In genomic region chr7:440059-440749, GRCh38 we compare ENCODE assay signal across 19 cellular contexts.
DNase-seq lines count a peak whose midpoint lies in the region; ATAC-seq and TF ChIP-seq lines count a peak whose summit lies in the region.
"Had no signal": no experiment of that assay in that cellular context is flagged by ENCODE, and none has a peak within 500 bp of the region (broad histone marks: within the 10 kb centered on the region; RNA-seq: fewer than 3 reads in every experiment).

No MANE protein-coding gene starts in this region.

- DNase-seq in myocyte (ENCODE audit: low read depth) (peak; percentile 45), neuronal stem cell (ENCODE audit: low spot score) (no peak), aorta (no peak)
- no peak for DNase-seq in natural killer cell treated with Interleukin-12 subunit alpha and Interleukin-12 subunit beta and Interleukin-15 and Interleukin-18, amount 100 ng/mL, for 72 hours (ENCODE audit: low spot score)
- DNase-seq: CD4-positive, alpha-beta T cell; CD8-positive, alpha-beta memory T cell; DMS 273 treated with DMSO at 0.1 percent for 48 hours; DMS79; EL; GDM1; GOT3 had no signal

- H3K4me1 Mint-ChIP-seq in natural killer cell treated with Interleukin-12 subunit alpha and Interleukin-12 subunit beta and Interleukin-15 and Interleukin-18, amount 100 ng/mL, for 72 hours (ENCODE audit: low read depth in 2 of 2) = peaks cover 0 to 2% of the 10 kb centered on the region in 2 donors
- H3K4me1 Mint-ChIP-seq: B cell; CD8-positive, alpha-beta memory T cell had no signal

- no peak overlapping the region for H3K14ac ChIP-seq in neuronal stem cell (ENCODE audit: low read length)

- no peak overlapping the region for H2BK120ac ChIP-seq in neuronal stem cell (ENCODE audit: low read depth, low read length)

- no peak for ATAC-seq in natural killer cell treated with Interleukin-12 subunit alpha and Interleukin-12 subunit beta and Interleukin-15 and Interleukin-18, amount 100 ng/mL, for 72 hours
- ATAC-seq in aorta (ENCODE audit: low FRiP score) (no peak), gastroesophageal sphincter (no peak)
- ATAC-seq: GM12878 had no signal

- no peak overlapping the region for H2AFZ ChIP-seq in neuronal stem cell (ENCODE audit: low read length)

- H3K27me3 Mint-ChIP-seq in natural killer cell treated with Interleukin-12 subunit alpha and Interleukin-12 subunit beta and Interleukin-15 and Interleukin-18, amount 100 ng/mL, for 72 hours = peaks cover 0 to 2% of the 10 kb centered on the region in 2 donors
- H3K27me3 Mint-ChIP-seq: CD4-positive, alpha-beta T cell had no signal

- H3K9me3 Mint-ChIP-seq in natural killer cell treated with Interleukin-12 subunit alpha and Interleukin-12 subunit beta and Interleukin-15 and Interleukin-18, amount 100 ng/mL, for 72 hours = no peaks in the 10 kb centered on the region
- H3K9me3 Mint-ChIP-seq: CD4-positive, alpha-beta T cell; CD8-positive, alpha-beta memory T cell had no signal

- no CpG with 5 or more reads among the region's 10 CpGs for WGBS in neuronal stem cell (ENCODE audit: extremely low coverage in 2 of 2, insufficient read length in 2 of 2, insufficient replicate concordance in 1 of 2), 2 donors
- WGBS in aorta, 2 donors = 88 to 92% methylated on average over 10 of the region's 10 CpGs
- 94 to 97% methylated on average over 5 to 9 of the region's 10 CpGs for WGBS in gastroesophageal sphincter (ENCODE audit: low coverage in 1 of 2), 2 donors

- peaks cover 2% of the 10 kb centered on the region for H3K79me1 ChIP-seq in neuronal stem cell (ENCODE audit: low read depth, low read length)

- H3K9me3 ChIP-seq in BLaER1 (no peaks in the 10 kb centered on the region; the same call in 1 of the 2 replicates), neuronal stem cell (replicated peaks in 1 of 2; ENCODE audit: control insufficient read depth in 2 of 2, insufficient read depth in 1 of 2, low read depth in 1 of 2, low read length in 2 of 2) (peaks cover 0 to 2% of the 10 kb centered on the region in 2 donors), aorta (ENCODE audit: control insufficient read depth, low read length) (no peaks in the 10 kb centered on the region), gastroesophageal sphincter (no peaks in the 10 kb centered on the region)
- H3K9me3 ChIP-seq: HAP-1 had no signal

- no peak overlapping the region for H3K23ac ChIP-seq in neuronal stem cell (ENCODE audit: low read depth, low read length, poor library complexity)

- no peak overlapping the region for H4K8ac ChIP-seq in neuronal stem cell (ENCODE audit: low read depth, low read length)

- intact Hi-C loops in aorta (cut with DNase I) = no loop called here

- H3K27ac ChIP-seq in BLaER1 (0 out of 2 replicates have a peak overlapping the region, but pooled peaks have one; percentile 4), neuronal stem cell (replicated peaks; ENCODE audit: low read length) (no peak overlapping the region), aorta (ENCODE audit: low read depth in 1 of 2, low read length in 2 of 2) (no peak overlapping the region), gastroesophageal sphincter (no peak overlapping the region)
- H3K27ac ChIP-seq: 22Rv1; BLaER1 treated with 17β-estradiol and CSF1 and Interleukin-3, amounts not matched to agents 10 nM and 100 nM had no signal

- H3K18ac ChIP-seq in neuronal stem cell (ENCODE audit: low read length) = peak overlapping the region; percentile 20

- H4K91ac ChIP-seq in neuronal stem cell (ENCODE audit: low read depth, low read length, poor library complexity) = no peak overlapping the region

- H3K4ac ChIP-seq in neuronal stem cell (ENCODE audit: low read length) = no peak overlapping the region

- H2BK5ac ChIP-seq in neuronal stem cell (ENCODE audit: low read length) = no peak overlapping the region

- no peak for TF ChIP-seq CTCF in gastroesophageal sphincter (IDR thresholded peaks at IDR 0.05)

- H3K4me2 ChIP-seq in BLaER1 = no peak overlapping the region
- no peak overlapping the region for H3K4me2 ChIP-seq in neuronal stem cell (ENCODE audit: insufficient read depth, low read length, poor library complexity, severe bottlenecking)

- H3K27me3 ChIP-seq in BLaER1 = no peaks in the 10 kb centered on the region
- peaks cover 0 to 32% (median 0%) of the 10 kb centered on the region in 3 experiments for H3K27me3 ChIP-seq in neuronal stem cell (ENCODE audit: control insufficient read depth in 3 of 3, insufficient read depth in 3 of 3, low read depth in 1 of 3, low read length in 3 of 3)
- H3K27me3 ChIP-seq in aorta (ENCODE audit: control insufficient read depth in 1 of 2, insufficient read depth in 2 of 2, low read length in 1 of 2) = no peaks in the 10 kb centered on the region
- H3K27me3 ChIP-seq in gastroesophageal sphincter = no peaks in the 10 kb centered on the region
- H3K27me3 ChIP-seq: BLaER1 treated with 17β-estradiol and CSF1 and Interleukin-3, amounts not matched to agents 10 nM and 100 nM had no signal

- H3K4me3 ChIP-seq in BLaER1 (no peak overlapping the region), neuronal stem cell (ENCODE audit: low read length in 2 of 2) (no peak overlapping the region), aorta (ENCODE audit: low read length in 2 of 2) (no peak overlapping the region), gastroesophageal sphincter (no peak overlapping the region)
- H3K4me3 ChIP-seq: BLaER1 treated with 17β-estradiol and CSF1 and Interleukin-3, amounts not matched to agents 10 nM and 100 nM; GM12878; HAP-1 had no signal

- H2BK12ac ChIP-seq in neuronal stem cell (ENCODE audit: low read length) = no peak overlapping the region

- TF ChIP-seq EP300 in gastroesophageal sphincter (IDR thresholded peaks at IDR 0.05) = no peak

- peak overlapping the region; percentile 43 for H2AK5ac ChIP-seq in neuronal stem cell (ENCODE audit: low read depth, low read length)

- H3K27ac Mint-ChIP-seq in natural killer cell treated with Interleukin-12 subunit alpha and Interleukin-12 subunit beta and Interleukin-15 and Interleukin-18, amount 100 ng/mL, for 72 hours = no peak overlapping the region
- H3K27ac Mint-ChIP-seq: B cell; CD14-positive monocyte; CD4-positive, alpha-beta T cell had no signal

- peaks cover 10% of the 10 kb centered on the region; the same call in 1 of the 2 replicates for H3K4me1 ChIP-seq in BLaER1
- H3K4me1 ChIP-seq in neuronal stem cell (ENCODE audit: control insufficient read depth in 2 of 2, insufficient read depth in 1 of 2, low read depth in 1 of 2, low read length in 2 of 2) = peaks cover 10 to 27% of the 10 kb centered on the region in 2 donors
- H3K4me1 ChIP-seq in aorta (ENCODE audit: control insufficient read depth in 1 of 2, insufficient read depth in 2 of 2, low read length in 2 of 2) = no peaks in the 10 kb centered on the region
- H3K4me1 ChIP-seq in gastroesophageal sphincter = peaks cover 0 to 12% (median 0%) of the 10 kb centered on the region in 3 donors
- H3K4me1 ChIP-seq: HAP-1 had no signal

- H3K9ac ChIP-seq in BLaER1 (no peak overlapping the region), neuronal stem cell (ENCODE audit: low read depth, low read length, poor library complexity) (no peak overlapping the region)
- H3K9ac ChIP-seq: BLaER1 treated with 17β-estradiol and CSF1 and Interleukin-3, amounts not matched to agents 10 nM and 100 nM had no signal

- no peak overlapping the region for H3K4me3 Mint-ChIP-seq in natural killer cell treated with Interleukin-12 subunit alpha and Interleukin-12 subunit beta and Interleukin-15 and Interleukin-18, amount 100 ng/mL, for 72 hours
- H3K4me3 Mint-ChIP-seq: B cell; CD14-positive monocyte; CD4-positive, alpha-beta T cell; CD8-positive, alpha-beta memory T cell had no signal

- H3K36me3 ChIP-seq in BLaER1 = no peaks in the 10 kb centered on the region
- no peaks in the 10 kb centered on the region for H3K36me3 ChIP-seq in neuronal stem cell (replicated peaks in 1 of 2; ENCODE audit: control insufficient read depth in 2 of 2, insufficient read depth in 2 of 2, low read length in 2 of 2)
- H3K36me3 ChIP-seq in aorta (ENCODE audit: control insufficient read depth in 1 of 2, insufficient read depth in 2 of 2, low read length in 1 of 2) = no peaks in the 10 kb centered on the region
- no peaks in the 10 kb centered on the region for H3K36me3 ChIP-seq in gastroesophageal sphincter
- H3K36me3 ChIP-seq: BLaER1 treated with 17β-estradiol and CSF1 and Interleukin-3, amounts not matched to agents 10 nM and 100 nM; HAP-1 had no signal

- H2BK15ac ChIP-seq in neuronal stem cell (ENCODE audit: low read length) = no peak overlapping the region

- H4K20me1 ChIP-seq in BLaER1 = no peaks in the 10 kb centered on the region
- H4K20me1 ChIP-seq: BLaER1 treated with 17β-estradiol and CSF1 and Interleukin-3, amounts not matched to agents 10 nM and 100 nM had no signal

- TF ChIP-seq POLR2A in gastroesophageal sphincter (IDR thresholded peaks at IDR 0.05) = no peak

- H3K36me3 Mint-ChIP-seq in natural killer cell treated with Interleukin-12 subunit alpha and Interleukin-12 subunit beta and Interleukin-15 and Interleukin-18, amount 100 ng/mL, for 72 hours = no peaks in the 10 kb centered on the region
- H3K36me3 Mint-ChIP-seq: CD14-positive monocyte; CD8-positive, alpha-beta memory T cell had no signal
